In the genomic region with DNA sequence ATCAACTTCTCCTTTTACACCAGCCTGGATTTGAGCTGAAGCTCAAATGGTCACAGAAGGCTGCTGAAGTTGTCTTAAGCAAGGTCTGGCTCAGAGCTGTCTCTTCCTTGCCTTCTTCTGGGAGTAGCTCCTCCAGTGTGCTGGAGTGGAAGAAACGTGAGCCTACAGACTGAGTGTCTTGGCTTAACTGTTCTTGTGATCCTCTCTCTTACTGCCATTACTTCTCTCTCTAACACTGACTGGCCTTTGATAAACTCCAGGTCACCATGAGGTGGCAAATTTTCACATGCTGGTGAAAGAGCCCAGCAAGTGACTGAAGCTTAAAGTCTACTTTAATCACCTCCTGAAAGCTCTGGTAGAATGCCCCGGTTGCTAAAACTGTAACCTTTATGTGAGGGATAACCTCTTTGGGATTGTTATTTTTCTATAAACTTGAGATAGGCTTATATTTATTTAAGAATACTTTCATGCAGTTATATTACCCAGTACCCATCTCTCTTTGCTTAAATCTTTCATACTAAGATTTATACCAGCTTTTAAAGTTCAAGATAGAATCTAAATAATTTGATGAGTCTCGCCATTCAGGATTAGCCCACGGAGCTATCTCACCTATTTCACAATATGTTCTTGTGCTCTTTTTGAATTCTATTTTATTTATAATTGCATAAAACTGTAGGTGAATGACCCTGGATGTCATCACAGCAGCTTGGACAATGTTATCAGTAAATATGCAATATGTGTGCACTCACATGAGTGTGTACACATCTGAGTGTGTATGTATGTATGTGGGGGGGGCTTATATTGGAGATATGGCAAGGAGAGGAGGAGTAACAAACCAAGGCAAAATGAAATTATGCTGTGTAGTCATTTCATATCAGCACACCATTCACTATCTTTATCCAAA, we compare ENCODE assay signal across 14 cellular contexts.
DNase-seq lines count a peak whose midpoint lies in the region; ATAC-seq and TF ChIP-seq lines count a peak whose summit lies in the region.
"Had no signal": no experiment of that assay in that cellular context is flagged by ENCODE, and none has a peak within 500 bp of the region (broad histone marks: within the 10 kb centered on the region; RNA-seq: fewer than 3 reads in every experiment).

No MANE protein-coding gene starts in this region.

- CTCF ChIA-PET in WTC11 (lab: Charles Lee): interaction anchor here (0.9 to 1.6 kb wide), 6 partner anchors 125 to 1218 kb away, joined by 3 to 8 read pairs (median 4); no protein-coding TSS in a partner anchor

- peak overlapping the region; percentile 94; the same call in 1 of the 2 replicates for H3K27ac Mint-ChIP-seq in WTC11
- H3K27ac Mint-ChIP-seq: activated B cell treated with CpG ODN at 0.5 μM for 24 hours; naive thymus-derived CD4-positive, alpha-beta T cell had no signal

- 48% methylated on average over 4 of the region's 4 CpGs for WGBS in hepatocyte (ENCODE audit: low lambda C conversion rate, missing lambda C conversion rate)

- peak; percentile 14 for DNase-seq in M059J (ENCODE audit: low read depth)
- no peak for DNase-seq in WTC11 (ENCODE audit: low spot score)
- peak; percentile 26 for DNase-seq in hepatocyte (ENCODE audit: low spot score)
- peak; percentile 21 for DNase-seq in retinal pigment epithelial cell (ENCODE audit: low read depth)
- no peak for DNase-seq in RPMI8226
- DNase-seq in ureter (ENCODE audit: low spot score): no peak
- DNase-seq: activated B cell treated with CpG ODN at 0.5 μM for 24 hours; activated effector memory CD4-positive, alpha-beta T cell treated with anti-CD3 and anti-CD28 coated beads, Interleukin-2, amount 50 U/mL, for 16 hours; aorta; cortex of kidney; naive thymus-derived CD4-positive, alpha-beta T cell had no signal

- H2AFZ ChIP-seq in hepatocyte: no peak overlapping the region

- peaks cover 15% of the 10 kb centered on the region for H3K4me1 ChIP-seq in hepatocyte (ENCODE audit: insufficient read depth)

- no peaks in the 10 kb centered on the region for H4K20me1 ChIP-seq in hepatocyte (ENCODE audit: insufficient read depth, poor library complexity, severe bottlenecking)

- H3K4me3 Mint-ChIP-seq in WTC11: no peak overlapping the region
- H3K4me3 Mint-ChIP-seq: activated B cell treated with CpG ODN at 0.5 μM for 24 hours; naive thymus-derived CD4-positive, alpha-beta T cell had no signal

- peaks cover 17% of the 10 kb centered on the region for H3K36me3 Mint-ChIP-seq in WTC11
- H3K36me3 Mint-ChIP-seq: naive thymus-derived CD4-positive, alpha-beta T cell had no signal

- no peaks in the 10 kb centered on the region for H3K79me2 ChIP-seq in hepatocyte

- peak overlapping the region; percentile 54 for H3K27ac ChIP-seq in hepatocyte
- H3K27ac ChIP-seq: HL-60, KMS-11 had no signal

- no peaks in the 10 kb centered on the region for H3K27me3 ChIP-seq in hepatocyte

- H3K4me2 ChIP-seq in hepatocyte: peak overlapping the region; percentile 46
- H3K4me2 ChIP-seq: KMS-11 had no signal

- no peaks in the 10 kb centered on the region for H3K9me3 ChIP-seq in hepatocyte (ENCODE audit: low read depth)

- H3K4me3 ChIP-seq in hepatocyte: no peak overlapping the region
- H3K4me3 ChIP-seq in retinal pigment epithelial cell (ENCODE audit: low read length): no peak overlapping the region

- peak; percentile 63 for ATAC-seq in WTC11
- no peak for ATAC-seq in GM19452 (IDR thresholded peaks at IDR 0.05; ENCODE audit: unreplicated experiment)
- ATAC-seq: naive thymus-derived CD4-positive, alpha-beta T cell had no signal

- TF ChIP-seq CTCF in WTC11 (IDR thresholded peaks at IDR 0.05) (no peak), hepatocyte (IDR thresholded peaks at IDR 0.05; ENCODE audit: poor library complexity) (no peak), retinal pigment epithelial cell (conservative IDR thresholded peaks at IDR 0.05; ENCODE audit: low read depth, low read length) (no peak)

- H3K4me1 Mint-ChIP-seq in WTC11: peaks cover 20% of the 10 kb centered on the region

- peaks cover 18% of the 10 kb centered on the region for H3K9me3 Mint-ChIP-seq in WTC11

- no peaks in the 10 kb centered on the region for H3K27me3 Mint-ChIP-seq in WTC11 (ENCODE audit: low read depth)
- H3K27me3 Mint-ChIP-seq: activated B cell treated with CpG ODN at 0.5 μM for 24 hours had no signal

- H3K36me3 ChIP-seq in hepatocyte (replicated peaks; ENCODE audit: insufficient read depth, low read depth): no peaks in the 10 kb centered on the region

- H3K9me2 ChIP-seq in hepatocyte (replicated peaks; ENCODE audit: insufficient read depth): no peaks in the 10 kb centered on the region

- POLR2A ChIA-PET in WTC11 (lab: Charles Lee): no interaction called here

TF ChIP-seq in WTC11, 78 proteins besides CTCF, POLR2A, EP300 and RAD21 (continues in another document):
- TF ChIP-seq NFE2L1 (CRISPR knock-in tag; IDR thresholded peaks at IDR 0.05) (no peak), FOXJ3 (CRISPR knock-in tag; IDR thresholded peaks at IDR 0.05; ENCODE audit: borderline replicate concordance) (no peak), RORB (CRISPR knock-in tag; IDR thresholded peaks at IDR 0.05) (no peak), ZNF232 (CRISPR knock-in tag; IDR thresholded peaks at IDR 0.05) (no peak)
- TF ChIP-seq, protein P1, sequence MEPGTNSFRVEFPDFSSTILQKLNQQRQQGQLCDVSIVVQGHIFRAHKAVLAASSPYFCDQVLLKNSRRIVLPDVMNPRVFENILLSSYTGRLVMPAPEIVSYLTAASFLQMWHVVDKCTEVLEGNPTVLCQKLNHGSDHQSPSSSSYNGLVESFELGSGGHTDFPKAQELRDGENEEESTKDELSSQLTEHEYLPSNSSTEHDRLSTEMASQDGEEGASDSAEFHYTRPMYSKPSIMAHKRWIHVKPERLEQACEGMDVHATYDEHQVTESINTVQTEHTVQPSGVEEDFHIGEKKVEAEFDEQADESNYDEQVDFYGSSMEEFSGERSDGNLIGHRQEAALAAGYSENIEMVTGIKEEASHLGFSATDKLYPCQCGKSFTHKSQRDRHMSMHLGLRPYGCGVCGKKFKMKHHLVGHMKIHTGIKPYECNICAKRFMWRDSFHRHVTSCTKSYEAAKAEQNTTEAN (CRISPR knock-in tag; IDR thresholded peaks at IDR 0.05): no peak
- TF ChIP-seq, protein P2, sequence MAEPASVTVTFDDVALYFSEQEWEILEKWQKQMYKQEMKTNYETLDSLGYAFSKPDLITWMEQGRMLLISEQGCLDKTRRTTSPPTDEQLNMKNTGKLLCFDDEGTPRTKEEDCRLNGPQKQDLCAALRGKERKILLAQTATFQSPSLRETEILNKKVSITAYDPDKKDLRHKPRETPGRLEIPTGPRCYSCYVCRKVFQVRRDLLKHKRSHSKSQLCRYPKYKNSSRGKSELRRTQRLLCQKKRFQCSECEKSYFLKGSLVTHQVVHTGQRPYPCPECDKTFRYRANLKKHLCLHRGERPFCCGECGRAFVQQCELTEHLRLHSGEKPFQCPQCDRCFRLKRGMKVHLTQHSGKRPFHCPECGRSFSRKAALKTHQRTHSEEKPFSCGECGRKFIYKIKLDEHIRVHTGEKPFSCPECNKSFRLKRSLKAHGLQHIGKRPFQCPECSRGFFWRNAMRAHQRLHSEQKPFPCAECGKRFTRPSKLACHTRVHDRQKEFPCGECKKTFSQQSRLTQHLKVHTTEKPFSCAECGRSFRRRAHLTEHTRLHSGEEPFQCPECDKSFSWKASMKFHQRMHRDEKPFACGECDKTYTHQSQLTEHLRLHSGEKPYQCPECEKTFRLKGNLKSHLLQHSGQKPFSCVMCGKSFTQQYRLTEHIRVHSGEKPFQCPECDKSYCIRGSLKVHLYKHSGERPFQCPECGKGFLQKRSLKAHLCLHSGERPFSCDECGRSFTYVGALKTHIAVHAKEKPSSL (CRISPR knock-in tag; conservative IDR thresholded peaks at IDR 0.05): no peak
- TF ChIP-seq, protein P3, sequence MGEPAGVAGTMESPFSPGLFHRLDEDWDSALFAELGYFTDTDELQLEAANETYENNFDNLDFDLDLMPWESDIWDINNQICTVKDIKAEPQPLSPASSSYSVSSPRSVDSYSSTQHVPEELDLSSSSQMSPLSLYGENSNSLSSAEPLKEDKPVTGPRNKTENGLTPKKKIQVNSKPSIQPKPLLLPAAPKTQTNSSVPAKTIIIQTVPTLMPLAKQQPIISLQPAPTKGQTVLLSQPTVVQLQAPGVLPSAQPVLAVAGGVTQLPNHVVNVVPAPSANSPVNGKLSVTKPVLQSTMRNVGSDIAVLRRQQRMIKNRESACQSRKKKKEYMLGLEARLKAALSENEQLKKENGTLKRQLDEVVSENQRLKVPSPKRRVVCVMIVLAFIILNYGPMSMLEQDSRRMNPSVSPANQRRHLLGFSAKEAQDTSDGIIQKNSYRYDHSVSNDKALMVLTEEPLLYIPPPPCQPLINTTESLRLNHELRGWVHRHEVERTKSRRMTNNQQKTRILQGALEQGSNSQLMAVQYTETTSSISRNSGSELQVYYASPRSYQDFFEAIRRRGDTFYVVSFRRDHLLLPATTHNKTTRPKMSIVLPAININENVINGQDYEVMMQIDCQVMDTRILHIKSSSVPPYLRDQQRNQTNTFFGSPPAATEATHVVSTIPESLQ (CRISPR knock-in tag; IDR thresholded peaks at IDR 0.05): no peak
- TF ChIP-seq, protein P4, sequence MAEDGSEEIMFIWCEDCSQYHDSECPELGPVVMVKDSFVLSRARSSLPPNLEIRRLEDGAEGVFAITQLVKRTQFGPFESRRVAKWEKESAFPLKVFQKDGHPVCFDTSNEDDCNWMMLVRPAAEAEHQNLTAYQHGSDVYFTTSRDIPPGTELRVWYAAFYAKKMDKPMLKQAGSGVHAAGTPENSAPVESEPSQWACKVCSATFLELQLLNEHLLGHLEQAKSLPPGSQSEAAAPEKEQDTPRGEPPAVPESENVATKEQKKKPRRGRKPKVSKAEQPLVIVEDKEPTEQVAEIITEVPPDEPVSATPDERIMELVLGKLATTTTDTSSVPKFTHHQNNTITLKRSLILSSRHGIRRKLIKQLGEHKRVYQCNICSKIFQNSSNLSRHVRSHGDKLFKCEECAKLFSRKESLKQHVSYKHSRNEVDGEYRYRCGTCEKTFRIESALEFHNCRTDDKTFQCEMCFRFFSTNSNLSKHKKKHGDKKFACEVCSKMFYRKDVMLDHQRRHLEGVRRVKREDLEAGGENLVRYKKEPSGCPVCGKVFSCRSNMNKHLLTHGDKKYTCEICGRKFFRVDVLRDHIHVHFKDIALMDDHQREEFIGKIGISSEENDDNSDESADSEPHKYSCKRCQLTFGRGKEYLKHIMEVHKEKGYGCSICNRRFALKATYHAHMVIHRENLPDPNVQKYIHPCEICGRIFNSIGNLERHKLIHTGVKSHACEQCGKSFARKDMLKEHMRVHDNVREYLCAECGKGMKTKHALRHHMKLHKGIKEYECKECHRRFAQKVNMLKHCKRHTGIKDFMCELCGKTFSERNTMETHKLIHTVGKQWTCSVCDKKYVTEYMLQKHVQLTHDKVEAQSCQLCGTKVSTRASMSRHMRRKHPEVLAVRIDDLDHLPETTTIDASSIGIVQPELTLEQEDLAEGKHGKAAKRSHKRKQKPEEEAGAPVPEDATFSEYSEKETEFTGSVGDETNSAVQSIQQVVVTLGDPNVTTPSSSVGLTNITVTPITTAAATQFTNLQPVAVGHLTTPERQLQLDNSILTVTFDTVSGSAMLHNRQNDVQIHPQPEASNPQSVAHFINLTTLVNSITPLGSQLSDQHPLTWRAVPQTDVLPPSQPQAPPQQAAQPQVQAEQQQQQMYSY (CRISPR knock-in tag; IDR thresholded peaks at IDR 0.05): no peak

Comparison
In these comparisons a context has a peak if more than half of its experiments do, and no peak if none do; other contexts are left out.
1. DNase-seq: peak in M059J (single experiment), hepatocyte (single experiment) and retinal pigment epithelial cell (single experiment); none in WTC11 (single experiment), RPMI8226 (single experiment) and ureter (single experiment).